Comparison of ENCODE assay signal across 8 cellular contexts in the genomic region with DNA sequence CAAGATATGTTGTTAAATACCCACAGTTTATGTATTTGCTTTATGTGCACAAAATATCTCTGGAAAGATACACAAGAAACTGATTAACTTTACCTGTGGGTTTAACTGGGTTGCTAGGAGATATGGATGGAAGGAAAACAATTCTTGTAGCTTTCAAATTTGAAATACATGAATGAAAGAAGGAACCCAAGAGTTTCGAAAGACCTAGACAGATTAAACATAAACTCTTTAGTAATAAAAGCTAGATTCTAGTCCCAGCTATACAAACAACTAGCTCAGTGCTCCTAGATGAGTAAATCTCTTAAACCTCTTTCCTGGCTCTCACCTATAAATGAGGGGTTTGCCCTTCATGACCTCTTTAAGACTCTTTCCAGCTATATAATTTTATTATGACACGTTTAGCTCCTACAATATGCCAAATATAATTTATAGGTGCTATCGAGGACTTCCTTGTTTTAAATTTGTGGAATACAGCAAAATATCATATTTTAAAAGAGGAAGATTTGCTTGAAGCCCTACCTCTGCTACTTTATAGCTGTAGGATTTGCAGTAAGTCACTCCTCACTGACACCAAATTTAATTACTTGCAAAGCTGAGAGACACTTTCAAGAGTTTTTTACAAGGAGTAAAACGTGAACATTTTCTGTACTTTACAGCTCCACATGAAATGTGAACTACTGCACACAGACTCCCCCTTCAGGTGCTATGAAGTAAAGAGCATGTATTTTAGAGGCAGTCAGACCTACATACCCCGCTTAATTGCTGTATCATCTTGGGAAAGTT. TPM values are rescaled to one million over a fixed set of nuclear protein-coding genes. Genes with fewer than 3 reads are reported as not detected.
DNase-seq lines count a peak whose midpoint lies in the region; ATAC-seq, FAIRE-seq and TF ChIP-seq lines count a peak whose summit lies in the region.

No MANE protein-coding gene starts in this region.

- DNase-seq in SKM-1 treated with dmso at 0.1 percent for 144 hours (lab: John Stamatoyannopoulos, UW; ENCODE audit: unreplicated experiment) (peak; percentile 25), SKM-1 (lab: John Stamatoyannopoulos, UW; ENCODE audit: unreplicated experiment) (no peak), NCI-H226 (peak; percentile 12), brain microvascular endothelial cell (peak; percentile 38), HepG2 (ENCODE audit: low spot score) (peak; percentile 50), NCI-H510A (lab: John Stamatoyannopoulos, UW) (no peak)
- DNase-seq in stimulated activated CD4-positive, alpha-beta T cell treated with anti-CD3 and anti-CD28 coated beads, Interleukin-4, amount 100 ng/mL, for 4 hours = no peak

- TF ChIP-seq EP300 in HepG2 (IDR thresholded peaks at IDR 0.05; ENCODE audit: low read depth in 2 of 2, low read length in 2 of 2) (no peak), HepG2 (CRISPR knock-in tag; IDR thresholded peaks at IDR 0.05; ENCODE audit: borderline replicate concordance) (no peak)

- H3K36me3 ChIP-seq in brain microvascular endothelial cell (replicated peaks) (no peaks in the 10 kb centered on the region), HepG2 (replicated peaks in 1 of 2; ENCODE audit: control insufficient read depth in 1 of 2, insufficient read depth in 2 of 2, low read length in 2 of 2) (no peaks in the 10 kb centered on the region)

- H3K27me3 ChIP-seq in brain microvascular endothelial cell (replicated peaks) = no peaks in the 10 kb centered on the region
- no peaks in the 10 kb centered on the region for H3K27me3 ChIP-seq in HepG2 (ENCODE audit: control insufficient read depth in 1 of 2, insufficient read depth in 2 of 2, low read length in 2 of 2)

- peaks cover 18% of the 10 kb centered on the region for H3K79me2 ChIP-seq in HepG2 (ENCODE audit: insufficient read depth, low read length)

- no peak for FAIRE-seq in HepG2 (lab: Jason Lieb, UNC)

- TF ChIP-seq CTCF in brain microvascular endothelial cell (IDR thresholded peaks at IDR 0.05; ENCODE audit: low read depth, low read length, missing control alignments) (peak; percentile 70), HepG2 (CRISPR knock-in tag; IDR thresholded peaks at IDR 0.05) (peak; percentile 57)

- no peak overlapping the region for H3K4me3 ChIP-seq in brain microvascular endothelial cell (ENCODE audit: low read depth, low read length)
- H3K4me3 ChIP-seq in HepG2 (replicated peaks in 1 of 3; ENCODE audit: insufficient read depth in 1 of 3, low read depth in 2 of 3, low read length in 3 of 3) = no peak overlapping the region

- POLR2A ChIA-PET in HepG2 (lab: Yijun Ruan, JAX) = no interaction called here

- BruUV-seq in HepG2 (replicated peaks; lab: Mats Ljungman, UMichigan) = no TSS peak

- H3K9ac ChIP-seq in HepG2 (ENCODE audit: insufficient read depth, low read depth, low read length) = no peak overlapping the region

- CTCF ChIA-PET in HepG2 (lab: Yijun Ruan, JAX; ENCODE audit: low intra/inter-chr PET ratio, low total read pairs) = interaction anchor here (0.7 kb wide), 1 partner anchor 111 kb away, joined by 4 read pairs; no protein-coding TSS in a partner anchor

- TF ChIP-seq POLR2A in HepG2 (IDR thresholded peaks at IDR 0.05; ENCODE audit: insufficient read depth in 1 of 2, low read depth in 2 of 2, low read length in 2 of 2) = no peak

- no peaks in the 10 kb centered on the region for H3K9me3 ChIP-seq in HepG2 (ENCODE audit: low read length)

- in situ Hi-C loops in brain microvascular endothelial cell (cut with HindIII; ENCODE audit: low pct_ligation_motif_present, low sequenced_read_pairs) = no loop called here
- in situ Hi-C loops in HepG2 (cut with HindIII; ENCODE audit: extremely low pct_ligation_motif_present, low pct_unique_long_range_greater_than_20kb) = loop anchor here (10.0 kb wide), 2 partner anchors 106 to 136 kb away; no protein-coding TSS in a partner anchor

- no peak overlapping the region for H2AFZ ChIP-seq in HepG2 (ENCODE audit: low read length)

- 57% methylated on average over 5 of the region's 5 CpGs for WGBS in HepG2 (ENCODE audit: low lambda C conversion rate)

- H3K27ac ChIP-seq in brain microvascular endothelial cell (no peak overlapping the region), HepG2 (ENCODE audit: extremely low read length, insufficient read depth, low read length) (no peak overlapping the region)

- no peak for TF ChIP-seq RAD21 in HepG2 (CRISPR knock-in tag; IDR thresholded peaks at IDR 0.05)

- H3K4me2 ChIP-seq in HepG2 (ENCODE audit: low read depth, low read length) = no peak overlapping the region

- H3K4me1 ChIP-seq in HepG2 (ENCODE audit: insufficient read depth, low read length) = peaks cover 11% of the 10 kb centered on the region

- intact Hi-C loops in HepG2 (cut with micrococcal nuclease; ENCODE audit: unreplicated experiment) = loop anchor here (5.0 kb wide), 1 partner anchor 49 kb away; a partner anchor contains a TSS

- H4K20me1 ChIP-seq in HepG2 (ENCODE audit: insufficient read depth, low read length) = peaks cover 12% of the 10 kb centered on the region

- ATAC-seq in HG02610 (IDR thresholded peaks at IDR 0.05; ENCODE audit: unreplicated experiment) (peak; percentile 48), HepG2 (peak; percentile 88)

TF ChIP-seq in HepG2, 621 proteins besides CTCF, POLR2A, EP300 and RAD21:
- TF ChIP-seq SMC3 (IDR thresholded peaks at IDR 0.05; ENCODE audit: low read length) = 0 out of 2 replicates have a peak, but pooled peaks have one; percentile 16
- no peak for TF ChIP-seq GABPB1 (CRISPR knock-in tag; IDR thresholded peaks at IDR 0.05)
- TF ChIP-seq, protein P1, sequence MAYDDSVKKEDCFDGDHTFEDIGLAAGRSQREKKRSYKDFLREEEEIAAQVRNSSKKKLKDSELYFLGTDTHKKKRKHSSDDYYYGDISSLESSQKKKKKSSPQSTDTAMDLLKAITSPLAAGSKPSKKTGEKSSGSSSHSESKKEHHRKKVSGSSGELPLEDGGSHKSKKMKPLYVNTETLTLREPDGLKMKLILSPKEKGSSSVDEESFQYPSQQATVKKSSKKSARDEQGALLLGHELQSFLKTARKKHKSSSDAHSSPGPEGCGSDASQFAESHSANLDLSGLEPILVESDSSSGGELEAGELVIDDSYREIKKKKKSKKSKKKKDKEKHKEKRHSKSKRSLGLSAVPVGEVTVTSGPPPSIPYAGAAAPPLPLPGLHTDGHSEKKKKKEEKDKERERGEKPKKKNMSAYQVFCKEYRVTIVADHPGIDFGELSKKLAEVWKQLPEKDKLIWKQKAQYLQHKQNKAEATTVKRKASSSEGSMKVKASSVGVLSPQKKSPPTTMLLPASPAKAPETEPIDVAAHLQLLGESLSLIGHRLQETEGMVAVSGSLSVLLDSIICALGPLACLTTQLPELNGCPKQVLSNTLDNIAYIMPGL (CRISPR knock-in tag; IDR thresholded peaks at IDR 0.05; ENCODE audit: borderline replicate concordance in 1 of 2, low read depth in 1 of 2) = 0 out of 4 replicates have a peak, but pooled peaks of 1 of the 2 experiments have one; percentile 24

RNA-seq across cellular contexts. Expression of a gene that starts 50.7 kb away (rescaled TPM):
- 44.1 and 62.9 TPM in 2 replicates for total RNA-seq in HepG2 (2016; rRNA removed; fragmentation: Illumina TruSeq; extraction: Trizol)
- total RNA-seq in HepG2 (2016; cell fraction: cytosol; rRNA removed; fragmentation: Illumina TruSeq; extraction: Trizol; ENCODE audit: low read depth) = 17.9 and 20.2 TPM in 2 replicates
- 44.0 and 58.1 TPM in 2 replicates for total RNA-seq in HepG2 (2016; cell fraction: insoluble cytoplasmic fraction; rRNA removed; fragmentation: Illumina TruSeq; extraction: Trizol)
- total RNA-seq in HepG2 (2016; cell fraction: membrane; rRNA removed; fragmentation: Illumina TruSeq; extraction: Trizol) = 46.2 and 47.5 TPM in 2 replicates
- 21.7 and 27.0 TPM in 2 replicates for total RNA-seq in HepG2 (2016; cell fraction: nucleus; rRNA removed; fragmentation: Illumina TruSeq; extraction: Trizol)
- 14.7 and 19.0 TPM in 2 replicates for polyA plus RNA-seq in HepG2 (2011; rRNA removed)
- polyA plus RNA-seq in HepG2 (2011; cell fraction: cytosol; rRNA removed) = 9.2 and 13.5 TPM in 2 replicates
- 4.5 and 5.4 TPM in 2 replicates for polyA plus RNA-seq in HepG2 (2011; cell fraction: nucleus; rRNA removed)
- 27.4 and 29.6 TPM in 2 replicates for polyA plus RNA-seq in HepG2 (2012)
- polyA plus RNA-seq in HepG2 (2016; cell fraction: cytosol; fragmentation: Illumina TruSeq; extraction: Trizol; ENCODE audit: low read depth) = 14.3 and 16.0 TPM in 2 replicates
- polyA plus RNA-seq in HepG2 (2016; cell fraction: insoluble cytoplasmic fraction; fragmentation: Illumina TruSeq; extraction: Trizol; ENCODE audit: low read depth) = 57.4 and 61.1 TPM in 2 replicates
- 32.5 and 36.1 TPM in 2 replicates for polyA plus RNA-seq in HepG2 (2016; cell fraction: membrane; fragmentation: Illumina TruSeq; extraction: Trizol; ENCODE audit: low read depth)
- 23.4 and 25.5 TPM in 2 replicates for polyA plus RNA-seq in HepG2 (2016; cell fraction: nucleus; fragmentation: Illumina TruSeq; extraction: Trizol; ENCODE audit: insufficient read depth, low read depth)
- polyA minus RNA-seq in HepG2 (2011; rRNA and poly(A)+ RNA removed; ENCODE audit: low replicate concordance) = 4.5 and 6.2 TPM in 2 replicates
- polyA minus RNA-seq in HepG2 (2011; cell fraction: cytosol; rRNA and poly(A)+ RNA removed) = 24.5 and 25.1 TPM in 2 replicates
- 21.0 and 24.1 TPM in 2 replicates for polyA minus RNA-seq in HepG2 (2011; cell fraction: nucleus; rRNA and poly(A)+ RNA removed)

Comparison
In these comparisons a context has a peak if more than half of its experiments do, and no peak if none do; other contexts are left out.
1. DNase-seq: peak in SKM-1 treated with dmso at 0.1 percent for 144 hours (single experiment), NCI-H226 (single experiment), brain microvascular endothelial cell (single experiment) and HepG2 (single experiment); none in SKM-1 (single experiment), NCI-H510A (single experiment) and stimulated activated CD4-positive, alpha-beta T cell treated with anti-CD3 and anti-CD28 coated beads, Interleukin-4, amount 100 ng/mL, for 4 hours (0 of 2).